Comparison of ENCODE assay signal across 3 cellular contexts in genomic region chr12:67430708-67431335, GRCh38.
A peak's percentile ranks its signal among the peaks of the same experiment; 100 is the strongest.
TF ChIP-seq lines count a peak whose summit lies in the region.

No MANE protein-coding gene starts in this region.

TF ChIP-seq in liver, 16 proteins besides CTCF, POLR2A, EP300 and RAD21:
- TF ChIP-seq, protein P1, sequence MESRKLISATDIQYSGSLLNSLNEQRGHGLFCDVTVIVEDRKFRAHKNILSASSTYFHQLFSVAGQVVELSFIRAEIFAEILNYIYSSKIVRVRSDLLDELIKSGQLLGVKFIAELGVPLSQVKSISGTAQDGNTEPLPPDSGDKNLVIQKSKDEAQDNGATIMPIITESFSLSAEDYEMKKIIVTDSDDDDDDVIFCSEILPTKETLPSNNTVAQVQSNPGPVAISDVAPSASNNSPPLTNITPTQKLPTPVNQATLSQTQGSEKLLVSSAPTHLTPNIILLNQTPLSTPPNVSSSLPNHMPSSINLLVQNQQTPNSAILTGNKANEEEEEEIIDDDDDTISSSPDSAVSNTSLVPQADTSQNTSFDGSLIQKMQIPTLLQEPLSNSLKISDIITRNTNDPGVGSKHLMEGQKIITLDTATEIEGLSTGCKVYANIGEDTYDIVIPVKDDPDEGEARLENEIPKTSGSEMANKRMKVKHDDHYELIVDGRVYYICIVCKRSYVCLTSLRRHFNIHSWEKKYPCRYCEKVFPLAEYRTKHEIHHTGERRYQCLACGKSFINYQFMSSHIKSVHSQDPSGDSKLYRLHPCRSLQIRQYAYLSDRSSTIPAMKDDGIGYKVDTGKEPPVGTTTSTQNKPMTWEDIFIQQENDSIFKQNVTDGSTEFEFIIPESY (IDR thresholded peaks at IDR 0.05): no peak
- TF ChIP-seq NR2F2 (IDR thresholded peaks at IDR 0.05) (peak; percentile 91), RXRA (IDR thresholded peaks at IDR 0.05) (peak in 1 of 2 donors; percentile 66), FOXA1 (IDR thresholded peaks at IDR 0.05) (no peak), EGR1 (IDR thresholded peaks at IDR 0.05; ENCODE audit: low read depth in 2 of 2) (no peak), REST (IDR thresholded peaks at IDR 0.05) (peak; percentile 28), JUND (IDR thresholded peaks at IDR 0.05) (peak in 1 of 2 donors; percentile 47), YY1 (IDR thresholded peaks at IDR 0.05) (no peak), HNF4A (conservative IDR thresholded peaks at IDR 0.05) (peak in 1 of 2 donors; percentile 67)
- TF ChIP-seq, protein P2, sequence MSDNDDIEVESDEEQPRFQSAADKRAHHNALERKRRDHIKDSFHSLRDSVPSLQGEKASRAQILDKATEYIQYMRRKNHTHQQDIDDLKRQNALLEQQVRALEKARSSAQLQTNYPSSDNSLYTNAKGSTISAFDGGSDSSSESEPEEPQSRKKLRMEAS (IDR thresholded peaks at IDR 0.05): peak; percentile 42

TF ChIP-seq in HepG2, 621 proteins besides CTCF, POLR2A, EP300 and RAD21 (continued from another document and continues in another):
- TF ChIP-seq, protein P3, sequence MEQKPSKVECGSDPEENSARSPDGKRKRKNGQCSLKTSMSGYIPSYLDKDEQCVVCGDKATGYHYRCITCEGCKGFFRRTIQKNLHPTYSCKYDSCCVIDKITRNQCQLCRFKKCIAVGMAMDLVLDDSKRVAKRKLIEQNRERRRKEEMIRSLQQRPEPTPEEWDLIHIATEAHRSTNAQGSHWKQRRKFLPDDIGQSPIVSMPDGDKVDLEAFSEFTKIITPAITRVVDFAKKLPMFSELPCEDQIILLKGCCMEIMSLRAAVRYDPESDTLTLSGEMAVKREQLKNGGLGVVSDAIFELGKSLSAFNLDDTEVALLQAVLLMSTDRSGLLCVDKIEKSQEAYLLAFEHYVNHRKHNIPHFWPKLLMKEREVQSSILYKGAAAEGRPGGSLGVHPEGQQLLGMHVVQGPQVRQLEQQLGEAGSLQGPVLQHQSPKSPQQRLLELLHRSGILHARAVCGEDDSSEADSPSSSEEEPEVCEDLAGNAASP (CRISPR knock-in tag; IDR thresholded peaks at IDR 0.05; ENCODE audit: borderline replicate concordance): no peak
- TF ChIP-seq ZFP90 (CRISPR knock-in tag; IDR thresholded peaks at IDR 0.05; ENCODE audit: borderline replicate concordance) (no peak), ZMYM2 (CRISPR knock-in tag; IDR thresholded peaks at IDR 0.05) (no peak), AKNA (CRISPR knock-in tag; IDR thresholded peaks at IDR 0.05; ENCODE audit: borderline replicate concordance) (no peak), ATF3 (CRISPR knock-in tag; IDR thresholded peaks at IDR 0.05) (no peak), ZNF609 (CRISPR knock-in tag; IDR thresholded peaks at IDR 0.05; ENCODE audit: borderline replicate concordance) (no peak)

TF ChIP-seq in neural cell, 6 proteins besides CTCF, POLR2A, EP300 and RAD21 (continued from another document):
- no peak for TF ChIP-seq EZH2 (IDR thresholded peaks at IDR 0.05; ENCODE audit: borderline replicate concordance, insufficient read depth, low read length, poor library complexity, severe bottlenecking)
- TF ChIP-seq TAF1 (IDR thresholded peaks at IDR 0.05; ENCODE audit: low read depth): no peak
